9 cellular contexts compared by ENCODE assay signal in genomic region chr15:58043192-58043903, GRCh38. TPM values are rescaled to one million over a fixed set of nuclear protein-coding genes. Genes with fewer than 3 reads are reported as not detected.
DNase-seq lines count a peak whose midpoint lies in the region; ATAC-seq, FAIRE-seq and TF ChIP-seq lines count a peak whose summit lies in the region.
"Had no signal": no experiment of that assay in that cellular context is flagged by ENCODE, and none has a peak within 500 bp of the region (broad histone marks: within the 10 kb centered on the region; RNA-seq: fewer than 3 reads in every experiment).

No MANE protein-coding gene starts in this region.

- no peak for TF ChIP-seq POLR2A in vagina (IDR thresholded peaks at IDR 0.05)

- no peaks in the 10 kb centered on the region for H3K79me2 ChIP-seq in keratinocyte (ENCODE audit: control insufficient read depth, insufficient read depth, low read length)

- TF ChIP-seq CTCF in keratinocyte (optimal IDR thresholded peaks at IDR 0.05 in 1 of 3, IDR thresholded peaks at IDR 0.05 in 1 of 3, conservative IDR thresholded peaks at IDR 0.05 in 1 of 3; ENCODE audit: extremely low read depth in 1 of 3, insufficient read depth in 2 of 3, low read length in 3 of 3) = peak in 2 of 3 experiments; percentile 58 to 61
- no peak for TF ChIP-seq CTCF in vagina (IDR thresholded peaks at IDR 0.05)

- H3K4me1 ChIP-seq in keratinocyte (ENCODE audit: control insufficient read depth, extremely low read depth, insufficient read depth, low read length) = peaks cover 21% of the 10 kb centered on the region
- peaks cover 17% of the 10 kb centered on the region for H3K4me1 ChIP-seq in vagina

- H3K36me3 ChIP-seq in keratinocyte (ENCODE audit: control insufficient read depth in 2 of 2, extremely low read depth in 1 of 2, insufficient read depth in 2 of 2, low read length in 2 of 2) (no peaks in the 10 kb centered on the region), vagina (no peaks in the 10 kb centered on the region)

- intact Hi-C loops in Right ventricle myocardium inferior (cut with DNase I) = loop anchor here (5.0 kb wide), 1 partner anchor 121 kb away; no protein-coding TSS in a partner anchor
- intact Hi-C loops in cardiac septum (cut with DNase I) = no loop called here
- intact Hi-C loops in vagina (cut with DNase I) = no loop called here

- H3K27me3 ChIP-seq in keratinocyte (ENCODE audit: control insufficient read depth, extremely low read depth, insufficient read depth, low read length) (no peaks in the 10 kb centered on the region), vagina (no peaks in the 10 kb centered on the region)

- H4K20me1 ChIP-seq in keratinocyte (ENCODE audit: control insufficient read depth, extremely low read depth, insufficient read depth, low read length) = no peaks in the 10 kb centered on the region

- H3K4me3 ChIP-seq in keratinocyte (ENCODE audit: control insufficient read depth in 2 of 3, extremely low read depth in 1 of 3, insufficient read depth in 2 of 3, low read depth in 1 of 3, low read length in 3 of 3) (no peak overlapping the region), vagina (no peak overlapping the region)

- no peak overlapping the region for H2AFZ ChIP-seq in keratinocyte (ENCODE audit: control insufficient read depth, low read length)

- no peaks in the 10 kb centered on the region for H3K9me1 ChIP-seq in keratinocyte (ENCODE audit: control insufficient read depth, extremely low read depth, insufficient read depth, low read length)

- H3K27ac ChIP-seq in keratinocyte (ENCODE audit: control insufficient read depth, insufficient read depth, low read length) = no peak overlapping the region
- H3K27ac ChIP-seq in vagina = no peak overlapping the region

- H3K4me2 ChIP-seq in keratinocyte (ENCODE audit: control insufficient read depth, extremely low read depth, insufficient read depth, low read depth, low read length) = no peak overlapping the region

- H3K9me3 ChIP-seq in keratinocyte (ENCODE audit: control insufficient read depth, low read depth, low read length) (no peaks in the 10 kb centered on the region), vagina (no peaks in the 10 kb centered on the region)

- peak; percentile 59 for DNase-seq in Right ventricle myocardium inferior (ENCODE audit: missing footprints)
- no peak for DNase-seq in cardiac septum (ENCODE audit: low spot score)
- peak; percentile 72 for DNase-seq in OCI-M1 (lab: John Stamatoyannopoulos, UW)
- peak; percentile 18 for DNase-seq in amniotic epithelial cell (ENCODE audit: low read depth)
- DNase-seq in keratinocyte (ENCODE audit: low read depth, low spot score) = no peak
- DNase-seq in stimulated activated naive CD4-positive, alpha-beta T cell treated with Interleukin-2 at 50 U/mL for 16 hours (lab: John Stamatoyannopoulos, UW) = peak; percentile 8
- DNase-seq in vagina (ENCODE audit: extremely low spot score in 2 of 2) = no peak
- DNase-seq: activated naive CD8-positive, alpha-beta T cell treated with anti-CD3 and anti-CD28 coated beads, Interleukin-2, amount 10 ng/mL, durations not matched to agents 7 days and 5 days had no signal

- FAIRE-seq in keratinocyte (lab: Jason Lieb, UNC) = peak; percentile 84

- ATAC-seq in Right ventricle myocardium inferior (peak; percentile 48), HG02588 (IDR thresholded peaks at IDR 0.05; ENCODE audit: unreplicated experiment) (no peak)

- dilution Hi-C loops in keratinocyte (cut with MboI; ENCODE audit: extremely low pct_ligation_motif_present, low sequenced_read_pairs) = no loop called here

- no peak overlapping the region for H3K9ac ChIP-seq in keratinocyte (ENCODE audit: control insufficient read depth, extremely low read depth, insufficient read depth, low read length)

RNA-seq across cellular contexts. Expression of gene ALDH1A2, which starts 22.2 kb away (rescaled TPM):
- total RNA-seq in Right ventricle myocardium inferior = 14.2 TPM
- 22.9 TPM for total RNA-seq in cardiac septum
- 1.4 to 1.9 TPM (median 1.7 TPM) in 3 replicates for polyA plus RNA-seq in keratinocyte
- polyA plus RNA-seq in keratinocyte (2011; ENCODE audit: low read depth) = 1.8 TPM
- polyA plus RNA-seq in keratinocyte (2011; cell fraction: cytosol; rRNA removed) = 0.47 and 1.4 TPM in 2 replicates
- 2.7 and 18.6 TPM in 2 replicates for polyA plus RNA-seq in keratinocyte (2011; cell fraction: nucleus; rRNA removed)
- 1.8 and 2.8 TPM in 2 replicates for polyA plus RNA-seq in keratinocyte (2012; ENCODE audit: low replicate concordance)
- polyA minus RNA-seq in keratinocyte = 4.2 to 9.3 TPM (median 5.8 TPM) in 3 replicates
- not detected for polyA minus RNA-seq in keratinocyte (2011; cell fraction: cytosol; rRNA and poly(A)+ RNA removed)
- 6.5 and 14.5 TPM in 2 replicates for polyA minus RNA-seq in keratinocyte (2011; cell fraction: nucleus; rRNA and poly(A)+ RNA removed)
- total RNA-seq in vagina = 22.1 TPM

Comparison
In these comparisons a context has a peak if more than half of its experiments do, and no peak if none do; other contexts are left out.
1. DNase-seq: peak in Right ventricle myocardium inferior (single experiment), OCI-M1 (single experiment), amniotic epithelial cell (single experiment) and stimulated activated naive CD4-positive, alpha-beta T cell treated with Interleukin-2 at 50 U/mL for 16 hours (single experiment); none in cardiac septum (single experiment), keratinocyte (single experiment) and vagina (0 of 2).
2. CTCF ChIP-seq: peak in keratinocyte (2 of 3); none in vagina (0 of 3).